In genomic region chr9:134024393-134024792, GRCh38 we compare ENCODE assay signal across 8 cellular contexts. TPM values are rescaled to one million over a fixed set of nuclear protein-coding genes. Genes with fewer than 3 reads are reported as not detected.
DNase-seq lines count a peak whose midpoint lies in the region; TF ChIP-seq lines count a peak whose summit lies in the region.

No MANE protein-coding gene starts in this region.

- TF ChIP-seq CTCF in 22Rv1 (IDR thresholded peaks at IDR 0.05) (no peak), brain microvascular endothelial cell (IDR thresholded peaks at IDR 0.05; ENCODE audit: low read depth, low read length, missing control alignments) (no peak), mesothelial cell of epicardium (IDR thresholded peaks at IDR 0.05; ENCODE audit: unreplicated experiment) (no peak), thyroid gland (IDR thresholded peaks at IDR 0.05) (no peak)

- WGBS in thyroid gland, 2 donors: 70 to 71% methylated on average over 2 of the region's 2 CpGs

- H3K27ac ChIP-seq in 22Rv1: peak overlapping the region; percentile 41; the same call in 1 of the 2 replicates
- H3K27ac ChIP-seq in HUES6 (ENCODE audit: low read depth, low read length): no peak overlapping the region
- no peak overlapping the region for H3K27ac ChIP-seq in brain microvascular endothelial cell
- H3K27ac ChIP-seq in thyroid gland: peak overlapping the region in 1 of 3 donors; percentile 40

- H3K9me3 ChIP-seq in HUES6 (ENCODE audit: control insufficient read depth, insufficient read depth, low read depth, low read length): no peaks in the 10 kb centered on the region
- H3K9me3 ChIP-seq in thyroid gland: no peaks in the 10 kb centered on the region

- DNase-seq in brain microvascular endothelial cell: no peak
- DNase-seq in mesothelial cell of epicardium (ENCODE audit: low spot score in 2 of 2, unreplicated experiment in 2 of 2): no peak
- no peak for DNase-seq in NCI-H146 treated with DMSO at 0.1 percent for 48 hours (lab: John Stamatoyannopoulos, UW; ENCODE audit: unreplicated experiment)
- DNase-seq in thyroid gland: no peak
- DNase-seq in effector CD8-positive, alpha-beta T cell (lab: John Stamatoyannopoulos, UW): no peak
- no peak for DNase-seq in hypothalamus (lab: John Stamatoyannopoulos, UW)

- H3K27me3 ChIP-seq in HUES6 (ENCODE audit: control insufficient read depth, insufficient read depth, low read length): no peaks in the 10 kb centered on the region
- H3K27me3 ChIP-seq in brain microvascular endothelial cell (replicated peaks): no peaks in the 10 kb centered on the region
- no peaks in the 10 kb centered on the region for H3K27me3 ChIP-seq in thyroid gland

- H3K4me3 ChIP-seq in HUES6 (ENCODE audit: low read depth, low read length): peak overlapping the region; percentile 11
- H3K4me3 ChIP-seq in brain microvascular endothelial cell (ENCODE audit: low read depth, low read length): peak overlapping the region; percentile 46
- no peak overlapping the region for H3K4me3 ChIP-seq in thyroid gland (replicated peaks in 1 of 3)

- peaks cover 2% of the 10 kb centered on the region for H3K36me3 Mint-ChIP-seq in mesothelial cell of epicardium

- intact Hi-C loops in thyroid gland (cut with DNase I): no loop called here

- H3K4me1 ChIP-seq in HUES6 (ENCODE audit: control insufficient read depth, insufficient read depth, low read length): peaks cover 7% of the 10 kb centered on the region; the same call in 1 of the 2 replicates
- peaks cover 8 to 10% of the 10 kb centered on the region in 2 donors for H3K4me1 ChIP-seq in thyroid gland

- H3K9ac ChIP-seq in HUES6 (ENCODE audit: low read length): no peak overlapping the region

- H3K27ac Mint-ChIP-seq in mesothelial cell of epicardium: peak overlapping the region; percentile 49

- H3K4me3 Mint-ChIP-seq in mesothelial cell of epicardium: peak overlapping the region; percentile 60

- in situ Hi-C loops in brain microvascular endothelial cell (cut with HindIII; ENCODE audit: low pct_ligation_motif_present, low sequenced_read_pairs): no loop called here

- no peaks in the 10 kb centered on the region for H3K9me3 Mint-ChIP-seq in mesothelial cell of epicardium

- H3K36me3 ChIP-seq in HUES6 (ENCODE audit: control insufficient read depth, insufficient read depth, low read length) (peaks cover 13% of the 10 kb centered on the region), brain microvascular endothelial cell (replicated peaks) (peaks cover 4% of the 10 kb centered on the region), thyroid gland (no peaks in the 10 kb centered on the region)

- no peak for TF ChIP-seq POLR2A in thyroid gland (IDR thresholded peaks at IDR 0.05)

- no peaks in the 10 kb centered on the region for H3K27me3 Mint-ChIP-seq in mesothelial cell of epicardium (ENCODE audit: low read depth)

- H3K4me1 Mint-ChIP-seq in mesothelial cell of epicardium: no peaks in the 10 kb centered on the region

RNA-seq across cellular contexts. Expression of gene BRD3OS, which starts 0.9 kb away (rescaled TPM):
- total RNA-seq in mesothelial cell of epicardium: 14.3 to 16.4 TPM (median 16.1 TPM) in 3 replicates
- total RNA-seq in thyroid gland: 10 to 100 TPM; 26.4 to 29.3 (median 27.2) TPM

RNA-seq across cellular contexts. Expression of gene VAV2, which starts 32.3 kb away (rescaled TPM):
- 57.5 to 62.1 TPM (median 61.9 TPM) in 3 replicates for total RNA-seq in mesothelial cell of epicardium
- 10 to 100 TPM; 15.0 to 25.7 (median 20.5) TPM for total RNA-seq in thyroid gland

RNA-seq across cellular contexts. Expression of gene BRD3, which starts 43.4 kb away (rescaled TPM):
- total RNA-seq in mesothelial cell of epicardium (83.7 to 90.0 TPM (median 87.5 TPM) in 3 replicates), thyroid gland (10 to 100 TPM; 21.6 to 42.7 (median 28.7) TPM)

Comparison
In these comparisons a context has a peak if more than half of its experiments do, and no peak if none do; other contexts are left out.
1. H3K4me3 ChIP-seq: peak in HUES6 (single experiment) and brain microvascular endothelial cell (single experiment); none in thyroid gland (0 of 3).